Comparison of ENCODE assay signal across 20 cellular contexts in genomic region chr16:54488729-54489128, GRCh38.
"Had no signal": no experiment of that assay in that cellular context is flagged by ENCODE, and none has a peak within 500 bp of the region (broad histone marks: within the 10 kb centered on the region; RNA-seq: fewer than 3 reads in every experiment).

No MANE protein-coding gene starts in this region.

- H3K4me3 ChIP-seq: adrenal gland, cardiac muscle cell, dorsolateral prefrontal cortex, hepatocyte, lower lobe of right lung, vagina had no signal

- H3K9me3 ChIP-seq: adrenal gland, lower lobe of right lung, neutrophil, vagina had no signal

- ATAC-seq: activated CD4-positive, alpha-beta T cell treated with anti-CD3 and anti-CD28 coated beads for 36 hours; activated naive CD4-positive, alpha-beta T cell treated with anti-CD3 and anti-CD28 coated beads, Interleukin-2, amount 50 U/mL, for 72 hours; naive thymus-derived CD8-positive, alpha-beta T cell; stimulated activated naive CD8-positive, alpha-beta T cell treated with anti-CD3 and anti-CD28 coated beads, Interleukin-15, Interleukin-2, amounts not matched to agents 100 U/mL and 50 U/mL, for 24 hours; WTC11 had no signal

- H3K27ac ChIP-seq: adrenal gland, cardiac muscle cell, dorsolateral prefrontal cortex, epithelial cell of prostate, hepatocyte, lower lobe of right lung, neutrophil, parathyroid adenoma, vagina had no signal

- H3K4me1 ChIP-seq: adrenal gland, parathyroid adenoma, vagina had no signal

- DNase-seq: activated CD4-positive, alpha-beta T cell treated with anti-CD3 and anti-CD28 coated beads for 36 hours; activated CD4-positive, alpha-beta T cell treated with anti-CD3 and anti-CD28 coated beads, Interleukin-2, amount 50 U/mL, for 48 hours; activated gamma-delta T cell treated with Interleukin-2 at 50 U/mL for 16 hours; activated T-cell treated with anti-CD3 and anti-CD28 coated beads for 4 hours; adrenal gland; dorsolateral prefrontal cortex; lower lobe of right lung; naive thymus-derived CD8-positive, alpha-beta T cell; stimulated activated CD4-positive, alpha-beta T cell treated with anti-CD3 and anti-CD28 coated beads, Interleukin-12 subunit alpha, Interleukin-12 subunit beta, amount 100 ng/mL, for 4 hours; stimulated activated CD4-positive, alpha-beta T cell treated with anti-CD3 and anti-CD28 coated beads, Interleukin-1b, Interleukin-23, amount 100 ng/mL, for 48 hours; stimulated activated naive CD8-positive, alpha-beta T cell treated with anti-CD3 and anti-CD28 coated beads, Interleukin-15, Interleukin-2, amounts not matched to agents 100 U/mL and 50 U/mL, for 24 hours; trophoblast cell had no signal

- H3K4me2 ChIP-seq: hepatocyte had no signal

- H2AFZ ChIP-seq: hepatocyte, parathyroid adenoma had no signal

- H3K27me3 ChIP-seq: adrenal gland, cardiac muscle cell, hepatocyte, neutrophil, vagina had no signal

- H3K36me3 ChIP-seq: adrenal gland, cardiac muscle cell, lower lobe of right lung, neutrophil, vagina had no signal

- H3K79me2 ChIP-seq: hepatocyte, parathyroid adenoma had no signal

- H3K9ac ChIP-seq: parathyroid adenoma had no signal
